11 cellular contexts compared by ENCODE assay signal in genomic region chr11:63747006-63747405, GRCh38.
"Had no signal": no experiment of that assay in that cellular context is flagged by ENCODE, and none has a peak within 500 bp of the region (broad histone marks: within the 10 kb centered on the region; RNA-seq: fewer than 3 reads in every experiment).

No MANE protein-coding gene starts in this region.

- H3K9me3 ChIP-seq: pancreas, testis had no signal

- H3K4me1 ChIP-seq: testis had no signal

- ATAC-seq: activated CD8-positive, alpha-beta T cell treated with anti-CD3 and anti-CD28 coated beads, Interleukin-2, amount 10 ng/mL, durations not matched to agents 7 days and 5 days; pancreas; stimulated activated naive CD8-positive, alpha-beta T cell treated with anti-CD3 and anti-CD28 coated beads, Interleukin-15, amount 100 ng/mL, for 72 hours; T-cell had no signal

- DNase-seq: activated CD4-positive, alpha-beta T cell treated with anti-CD3 and anti-CD28 coated beads for 48 hours; activated CD8-positive, alpha-beta memory T cell treated with anti-CD3 and anti-CD28 coated beads, Interleukin-2, amount 50 U/mL, for 48 hours; activated CD8-positive, alpha-beta T cell treated with anti-CD3 and anti-CD28 coated beads, Interleukin-2, amount 10 ng/mL, durations not matched to agents 7 days and 5 days; activated naive CD8-positive, alpha-beta T cell treated with anti-CD3 and anti-CD28 coated beads, Interleukin-2, amount 10 ng/mL, durations not matched to agents 7 days and 5 days; effector memory CD4-positive, alpha-beta T cell; hypothalamus; pancreas; stimulated activated CD4-positive, alpha-beta T cell treated with anti-CD3 and anti-CD28 coated beads, Interleukin-4, amount 100 ng/mL, for 4 hours; stimulated activated naive CD8-positive, alpha-beta T cell treated with anti-CD3 and anti-CD28 coated beads, Interleukin-15, amount 100 ng/mL, for 72 hours; T-cell; testis had no signal

- H3K27ac ChIP-seq: pancreas, testis had no signal

- H3K27me3 ChIP-seq: pancreas, testis had no signal

- H3K4me3 ChIP-seq: pancreas, testis had no signal
